Comparison of ENCODE assay signal across 9 cellular contexts in the genomic region with DNA sequence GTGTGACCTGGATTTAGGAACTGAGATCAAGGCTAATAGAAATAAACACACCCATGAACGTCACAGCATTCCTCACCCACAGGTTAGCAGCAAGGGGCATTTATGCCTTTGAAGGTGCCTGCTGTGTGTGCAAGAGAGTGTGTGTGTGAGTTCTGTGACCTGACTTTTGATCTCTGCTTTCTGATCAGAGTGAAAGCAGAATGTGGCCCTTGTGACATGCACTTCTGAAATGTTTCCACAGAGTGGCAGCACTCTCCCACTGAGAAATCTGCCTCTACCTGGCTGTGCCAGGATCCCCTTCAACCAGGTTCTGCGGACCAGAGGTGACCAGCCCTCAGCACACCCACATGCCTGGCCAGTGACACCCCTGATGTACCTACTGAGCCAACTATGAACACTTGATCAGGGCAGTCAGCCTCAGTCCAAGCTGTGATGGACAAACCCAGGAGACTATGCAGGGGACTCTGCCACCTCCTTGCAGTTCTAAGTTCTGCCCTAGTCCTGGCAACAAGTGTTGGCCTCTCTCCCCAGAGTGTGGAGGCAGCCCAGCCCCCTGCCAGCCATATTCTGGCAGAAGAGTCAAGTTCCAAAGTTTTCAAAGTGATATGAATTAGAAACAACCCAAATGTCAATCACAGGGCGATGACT. TPM values are rescaled to one million over a fixed set of nuclear protein-coding genes. Genes with fewer than 3 reads are reported as not detected.
A peak's percentile ranks its signal among the peaks of the same experiment; 100 is the strongest.
DNase-seq lines count a peak whose midpoint lies in the region; ATAC-seq, FAIRE-seq and TF ChIP-seq lines count a peak whose summit lies in the region.
"Had no signal": no experiment of that assay in that cellular context is flagged by ENCODE, and none has a peak within 500 bp of the region (broad histone marks: within the 10 kb centered on the region; RNA-seq: fewer than 3 reads in every experiment).

No MANE protein-coding gene starts in this region.

- no peak overlapping the region for H3K4me3 ChIP-seq in body of pancreas

- no peaks in the 10 kb centered on the region for H3K36me3 ChIP-seq in body of pancreas (replicated peaks in 1 of 2; ENCODE audit: insufficient read depth in 1 of 2, low read depth in 2 of 2)

- TF ChIP-seq CTCF in GM12872 (IDR thresholded peaks at IDR 0.05; ENCODE audit: insufficient read depth, low read depth, low read length) (peak; percentile 79), body of pancreas (IDR thresholded peaks at IDR 0.05) (peak in 6 of 7 experiments; percentile 22 to 62 (median 53))

- no peaks in the 10 kb centered on the region for H3K27me3 ChIP-seq in body of pancreas

- WGBS in body of pancreas, 2 donors: 32 to 50% methylated on average over 2 to 3 of the region's 3 CpGs

- H3K4me1 ChIP-seq in body of pancreas: no peaks in the 10 kb centered on the region

- ATAC-seq in HG02973 (IDR thresholded peaks at IDR 0.05; ENCODE audit: unreplicated experiment) (peak; percentile 61), body of pancreas (no peak), left colon (peak; percentile 58)

- TF ChIP-seq POLR2A in body of pancreas (IDR thresholded peaks at IDR 0.05): no peak

- H3K27ac ChIP-seq in body of pancreas: no peak overlapping the region

- H3K9me3 ChIP-seq in body of pancreas: no peaks in the 10 kb centered on the region

- peak; percentile 59 for FAIRE-seq in urothelium cell line (lab: Jason Lieb, UNC)
- FAIRE-seq: colon had no signal

- intact Hi-C loops in body of pancreas (cut with DNase I) (loop anchor here (5.0 to 10.0 kb wide), 2 partner anchors 183 to 511 kb away; no protein-coding TSS in a partner anchor), left colon (cut with DNase I, micrococcal nuclease) (loop anchor here in 1 of 2 donors (10.0 kb wide), 1 partner anchor 511 kb away; no protein-coding TSS in a partner anchor)

- peak; percentile 14 for DNase-seq in AG08395 (ENCODE audit: low spot score)
- DNase-seq in NCI-H748 treated with DMSO at 0.1 percent for 48 hours (lab: John Stamatoyannopoulos, UW): peak; percentile 26
- peak; percentile 25 to 39 (median 32) for DNase-seq in body of pancreas
- DNase-seq in left colon: no peak
- peak; percentile 37 for DNase-seq in urothelium cell line (ENCODE audit: low spot score)
- no peak for DNase-seq in activated CD4-positive, CD25-positive, alpha-beta regulatory T cell treated with anti-CD3 and anti-CD28 coated beads, Interleukin-2, amount 50 U/mL, for 72 hours

RNA-seq across cellular contexts. Expression of a gene that starts 41.0 kb away (rescaled TPM):
- total RNA-seq in body of pancreas: 1 to 10 TPM in 1 of 2 donors, not detected in 1; 2.6 TPM
- under 1 TPM; 0.27 to 0.78 TPM for total RNA-seq in left colon

RNA-seq across cellular contexts. Expression of a gene that starts 47.4 kb away (rescaled TPM):
- total RNA-seq in body of pancreas (not detected), left colon (under 1 TPM; 0.64 to 0.73 TPM)

Comparison
In these comparisons a context has a peak if more than half of its experiments do, and no peak if none do; other contexts are left out.
1. DNase-seq: peak in AG08395 (single experiment), NCI-H748 treated with DMSO at 0.1 percent for 48 hours (single experiment), body of pancreas (4 of 4) and urothelium cell line (single experiment); none in left colon (0 of 2) and activated CD4-positive, CD25-positive, alpha-beta regulatory T cell treated with anti-CD3 and anti-CD28 coated beads, Interleukin-2, amount 50 U/mL, for 72 hours (single experiment).